ENCODE assay signal across 27 cellular contexts in the genomic region with DNA sequence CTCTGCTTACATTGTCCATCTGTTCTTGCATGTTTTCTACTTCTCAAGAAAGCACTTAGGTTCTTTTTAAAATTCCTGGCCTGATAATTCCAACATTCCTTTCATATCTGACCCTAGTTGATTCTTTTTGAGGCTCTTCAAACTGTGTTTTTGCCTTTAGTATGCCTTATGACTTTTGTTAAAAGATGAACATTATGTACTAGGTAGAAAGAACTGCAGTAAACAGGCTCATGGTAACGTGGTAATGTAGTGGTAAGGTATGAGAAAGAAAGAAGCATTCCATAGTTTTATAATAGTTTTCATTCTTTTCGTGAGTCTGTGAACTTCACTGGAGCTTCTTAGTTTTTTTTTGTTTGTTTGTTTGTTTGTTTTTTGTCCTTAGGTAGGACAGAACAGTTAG.
DNase-seq lines count a peak whose midpoint lies in the region; ATAC-seq, FAIRE-seq and TF ChIP-seq lines count a peak whose summit lies in the region.
"Had no signal": no experiment of that assay in that cellular context is flagged by ENCODE, and none has a peak within 500 bp of the region (broad histone marks: within the 10 kb centered on the region; RNA-seq: fewer than 3 reads in every experiment).

No MANE protein-coding gene starts in this region.

- peak overlapping the region; percentile 75 for H3K27ac ChIP-seq in lower lobe of right lung
- H3K27ac ChIP-seq in Karpas-422 (ENCODE audit: low read length): no peak overlapping the region
- H3K27ac ChIP-seq: 22Rv1; A549; BLaER1 treated with 17β-estradiol and CSF1 and Interleukin-3, amounts not matched to agents 10 nM and 100 nM; C4-2B had no signal

- ATAC-seq in lower lobe of right lung (peak; percentile 65 to 90), HG03571 (IDR thresholded peaks at IDR 0.05; ENCODE audit: unreplicated experiment) (no peak), HG02840 (IDR thresholded peaks at IDR 0.05; ENCODE audit: low FRiP score, unreplicated experiment) (no peak)
- ATAC-seq: A549; CD8-positive, alpha-beta T cell; GM12878 had no signal

- no peaks in the 10 kb centered on the region for H4K20me1 ChIP-seq in Karpas-422 (ENCODE audit: insufficient read depth, low read depth, low read length)
- H4K20me1 ChIP-seq: BLaER1 treated with 17β-estradiol and CSF1 and Interleukin-3, amounts not matched to agents 10 nM and 100 nM had no signal

- H2AFZ ChIP-seq in Karpas-422 (ENCODE audit: low read length): no peak overlapping the region

- no peak overlapping the region for H3K4me2 ChIP-seq in Karpas-422 (ENCODE audit: low read depth, low read length, poor library complexity, severe bottlenecking)
- H3K4me2 ChIP-seq: A549; BLaER1 treated with 17β-estradiol and CSF1 and Interleukin-3, amounts not matched to agents 10 nM and 100 nM had no signal

- H3K9me3 ChIP-seq in lower lobe of right lung: no peaks in the 10 kb centered on the region
- no peaks in the 10 kb centered on the region for H3K9me3 ChIP-seq in Karpas-422 (ENCODE audit: low read length)
- H3K9me3 ChIP-seq: A549; BLaER1 treated with 17β-estradiol and CSF1 and Interleukin-3, amounts not matched to agents 10 nM and 100 nM; Caco-2 had no signal

- peak; percentile 99 for FAIRE-seq in D721Med (lab: Jason Lieb, UNC)
- FAIRE-seq: A549, GM12878, GM12892, GM18507 had no signal

- H3K36me3 ChIP-seq in lower lobe of right lung (no peaks in the 10 kb centered on the region), Karpas-422 (ENCODE audit: insufficient read depth, low read length) (no peaks in the 10 kb centered on the region)
- H3K36me3 ChIP-seq: BLaER1 treated with 17β-estradiol and CSF1 and Interleukin-3, amounts not matched to agents 10 nM and 100 nM had no signal

- no peaks in the 10 kb centered on the region for H3K79me2 ChIP-seq in Karpas-422 (ENCODE audit: low read length)

- H3K27me3 ChIP-seq in lower lobe of right lung (ENCODE audit: low read depth) (no peaks in the 10 kb centered on the region), Karpas-422 (ENCODE audit: low read length) (no peaks in the 10 kb centered on the region)
- H3K27me3 ChIP-seq: BLaER1 treated with 17β-estradiol and CSF1 and Interleukin-3, amounts not matched to agents 10 nM and 100 nM had no signal

- intact Hi-C loops in lower lobe of right lung (cut with DNase I): no loop called here

- no peak for DNase-seq in D721Med (ENCODE audit: insufficient read length, low spot score)
- peak; percentile 24 for DNase-seq in choroid plexus epithelial cell (ENCODE audit: low read depth)
- DNase-seq in fibroblast of peridontal ligament (ENCODE audit: extremely low read depth): peak; percentile 8
- no peak for DNase-seq in lower lobe of right lung
- no peak for DNase-seq in inferior parietal cortex (ENCODE audit: extremely low spot score)
- DNase-seq in Karpas-422: no peak
- DNase-seq: AML-193; Caco-2; Calu3; CD4-positive, alpha-beta T cell; CD8-positive, alpha-beta T cell; DMS 273 treated with DMSO at 0.1 percent for 48 hours; DMS153; DMS53; DMS79; DND-41; EL; GDM1 had no signal

- H3K4me3 ChIP-seq in choroid plexus epithelial cell (ENCODE audit: low read depth, low read length): no peak overlapping the region
- no peak overlapping the region for H3K4me3 ChIP-seq in lower lobe of right lung
- H3K4me3 ChIP-seq in Karpas-422 (ENCODE audit: low read length): no peak overlapping the region
- H3K4me3 ChIP-seq: A549; BLaER1 treated with 17β-estradiol and CSF1 and Interleukin-3, amounts not matched to agents 10 nM and 100 nM; GM12878 had no signal

- H3K4me1 ChIP-seq in lower lobe of right lung (no peaks in the 10 kb centered on the region), Karpas-422 (ENCODE audit: low read length) (no peaks in the 10 kb centered on the region)
- H3K4me1 ChIP-seq: A549; BLaER1 treated with 17β-estradiol and CSF1 and Interleukin-3, amounts not matched to agents 10 nM and 100 nM; Caco-2 had no signal

- H3K9me2 ChIP-seq in Karpas-422 (replicated peaks; ENCODE audit: insufficient read depth, low read length): no peaks in the 10 kb centered on the region

- H3K9ac ChIP-seq in Karpas-422 (ENCODE audit: low read length): no peak overlapping the region
- H3K9ac ChIP-seq: BLaER1 treated with 17β-estradiol and CSF1 and Interleukin-3, amounts not matched to agents 10 nM and 100 nM had no signal

- TF ChIP-seq CTCF in D721Med (IDR thresholded peaks at IDR 0.05; ENCODE audit: insufficient read depth, missing control alignments) (no peak), choroid plexus epithelial cell (conservative IDR thresholded peaks at IDR 0.05; ENCODE audit: low read depth, low read length) (no peak), lower lobe of right lung (IDR thresholded peaks at IDR 0.05) (no peak)

Comparison
In these comparisons a context has a peak if more than half of its experiments do, and no peak if none do; other contexts are left out.
1. DNase-seq: peak in choroid plexus epithelial cell (single experiment) and fibroblast of peridontal ligament (single experiment); none in D721Med (single experiment), lower lobe of right lung (single experiment), inferior parietal cortex (single experiment) and Karpas-422 (single experiment).
2. ATAC-seq: peak in lower lobe of right lung (2 of 2); none in HG03571 (single experiment) and HG02840 (single experiment).